Comparison of ENCODE assay signal across 23 cellular contexts in genomic region chrY:7821295-7822035, GRCh38.
DNase-seq lines count a peak whose midpoint lies in the region; ATAC-seq and TF ChIP-seq lines count a peak whose summit lies in the region.
"Had no signal": no experiment of that assay in that cellular context is flagged by ENCODE, and none has a peak within 500 bp of the region (broad histone marks: within the 10 kb centered on the region; RNA-seq: fewer than 3 reads in every experiment).

No MANE protein-coding gene starts in this region.

- ATAC-seq in omental fat pad (ENCODE audit: low FRiP score) (no peak), GM21390 (IDR thresholded peaks at IDR 0.05; ENCODE audit: unreplicated experiment) (no peak)
- ATAC-seq: CD8-positive, alpha-beta T cell had no signal

- H3K4me1 ChIP-seq in GM23248 (ENCODE audit: insufficient read depth) (peaks cover 8% of the 10 kb centered on the region; the same call in 1 of the 2 replicates), PC-9 (replicated peaks; ENCODE audit: insufficient read depth) (no peaks in the 10 kb centered on the region)
- H3K4me1 ChIP-seq: prostate gland, tibial artery had no signal

- CTCF ChIA-PET in BJ (lab: Yijun Ruan, JAX) = no interaction called here
- CTCF ChIA-PET in PC-9 (lab: Charles Lee) = no interaction called here

- WGBS in GM23248 (ENCODE audit: low coverage in 1 of 2, low lambda C conversion rate in 2 of 2, missing lambda C conversion rate in 2 of 2), 2 experiments = 100% methylated on average over 2 of the region's 2 CpGs

- H4K20me1 ChIP-seq in GM23248 (ENCODE audit: insufficient read depth) = no peaks in the 10 kb centered on the region
- no peaks in the 10 kb centered on the region for H4K20me1 ChIP-seq in PC-9 (ENCODE audit: insufficient read depth)

- H3K9ac ChIP-seq in GM23248 = no peak overlapping the region

- no TSS peak for BruUV-seq in PC-9 (replicated peaks; lab: Mats Ljungman, UMichigan)

- H3K4me3 ChIP-seq in BJ (ENCODE audit: low read depth, low read length) (no peak overlapping the region), GM23248 (no peak overlapping the region), PC-9 (no peak overlapping the region)
- H3K4me3 ChIP-seq: prostate gland, tibial artery had no signal

- H3K79me2 ChIP-seq in GM23248 (ENCODE audit: insufficient read depth) = no peaks in the 10 kb centered on the region
- H3K79me2 ChIP-seq in PC-9 (ENCODE audit: low read depth) = no peaks in the 10 kb centered on the region

- H3K9me2 ChIP-seq in GM23248 (ENCODE audit: insufficient read depth) = no peaks in the 10 kb centered on the region
- H3K9me2 ChIP-seq in PC-9 (ENCODE audit: insufficient read depth) = no peaks in the 10 kb centered on the region

- no peaks in the 10 kb centered on the region for H3K27me3 ChIP-seq in BJ (ENCODE audit: control insufficient read depth, insufficient read depth, low read length)
- H3K27me3 ChIP-seq in GM23248 (replicated peaks; ENCODE audit: insufficient read depth) = no peaks in the 10 kb centered on the region
- H3K27me3 ChIP-seq in PC-9 (ENCODE audit: insufficient read depth, low read depth) = no peaks in the 10 kb centered on the region
- H3K27me3 ChIP-seq: neutrophil, tibial artery had no signal

- no peak for TF ChIP-seq CTCF in BJ (IDR thresholded peaks at IDR 0.05; ENCODE audit: insufficient read depth, low read depth, low read length)
- no peak for TF ChIP-seq CTCF in PC-9 (conservative IDR thresholded peaks at IDR 0.05)
- TF ChIP-seq CTCF in omental fat pad (IDR thresholded peaks at IDR 0.05) = no peak

- H3F3A ChIP-seq in GM23248 (ENCODE audit: insufficient read depth) (peaks cover 10% of the 10 kb centered on the region; the same call in 1 of the 2 replicates), PC-9 (ENCODE audit: insufficient read depth, low read depth) (no peaks in the 10 kb centered on the region)

- in situ Hi-C loops in GM23248 (cut with MboI) = no loop called here

- H3K9me3 ChIP-seq in GM23248 (ENCODE audit: low read depth) (no peaks in the 10 kb centered on the region), PC-9 (ENCODE audit: insufficient read depth, low read depth) (no peaks in the 10 kb centered on the region)
- H3K9me3 ChIP-seq: neutrophil, prostate gland, tibial artery had no signal

- no peak overlapping the region for H3K4me2 ChIP-seq in GM23248 (ENCODE audit: unreplicated experiment)
- H3K4me2 ChIP-seq in PC-9 = no peak overlapping the region

- DNase-seq in BJ (ENCODE audit: low read depth) = peak; percentile 31
- peak; percentile 61 for DNase-seq in GM23248
- peak; percentile 60 for DNase-seq in amniotic epithelial cell (ENCODE audit: low read depth)
- peak; percentile 25 for DNase-seq in glomerular visceral epithelial cell (ENCODE audit: extremely low spot score)
- DNase-seq in PC-9 = no peak
- no peak for DNase-seq in medulla oblongata (ENCODE audit: extremely low spot score)
- no peak for DNase-seq in omental fat pad (ENCODE audit: low spot score)
- DNase-seq: activated CD4-positive, CD25-positive, alpha-beta regulatory T cell treated with anti-CD3 and anti-CD28 coated beads, Interleukin-2, amount 50 U/mL, for 72 hours; activated gamma-delta T cell; activated T-cell treated with anti-CD3 and anti-CD28 coated beads, Interleukin-2, amount 50 U/mL, for 1 hour; CD8-positive, alpha-beta T cell; GF-D8; H7; hypothalamus; mesendoderm; NCI-H1436 treated with DMSO at 0.1 percent for 48 hours; NCI-H446; NCI-H82; tibial artery had no signal

- H3K36me3 ChIP-seq in BJ (ENCODE audit: control insufficient read depth, insufficient read depth, low read length) (no peaks in the 10 kb centered on the region), GM23248 (ENCODE audit: low read depth) (no peaks in the 10 kb centered on the region), PC-9 (ENCODE audit: low read depth) (no peaks in the 10 kb centered on the region)
- H3K36me3 ChIP-seq: neutrophil, prostate gland, tibial artery had no signal

- H3K27ac ChIP-seq in GM23248 = 0 out of 2 replicates have a peak overlapping the region, but pooled peaks have one; percentile 33
- H3K27ac ChIP-seq in PC-9 = no peak overlapping the region
- H3K27ac ChIP-seq: neutrophil, prostate gland, RWPE1, tibial artery had no signal

- POLR2A ChIA-PET in BJ (lab: Charles Lee) = no interaction called here
- POLR2A ChIA-PET in PC-9 (lab: Charles Lee; ENCODE audit: unreplicated experiment) = no interaction called here

- intact Hi-C loops in PC-9 (cut with micrococcal nuclease; ENCODE audit: unreplicated experiment) = no loop called here

- H2AFZ ChIP-seq in GM23248 (no peak overlapping the region), PC-9 (no peak overlapping the region)

Comparison
In these comparisons a context has a peak if more than half of its experiments do, and no peak if none do; other contexts are left out.
1. DNase-seq: peak in BJ (single experiment), GM23248 (single experiment), amniotic epithelial cell (single experiment) and glomerular visceral epithelial cell (single experiment); none in PC-9 (0 of 2), medulla oblongata (single experiment) and omental fat pad (single experiment).